In the genomic region with DNA sequence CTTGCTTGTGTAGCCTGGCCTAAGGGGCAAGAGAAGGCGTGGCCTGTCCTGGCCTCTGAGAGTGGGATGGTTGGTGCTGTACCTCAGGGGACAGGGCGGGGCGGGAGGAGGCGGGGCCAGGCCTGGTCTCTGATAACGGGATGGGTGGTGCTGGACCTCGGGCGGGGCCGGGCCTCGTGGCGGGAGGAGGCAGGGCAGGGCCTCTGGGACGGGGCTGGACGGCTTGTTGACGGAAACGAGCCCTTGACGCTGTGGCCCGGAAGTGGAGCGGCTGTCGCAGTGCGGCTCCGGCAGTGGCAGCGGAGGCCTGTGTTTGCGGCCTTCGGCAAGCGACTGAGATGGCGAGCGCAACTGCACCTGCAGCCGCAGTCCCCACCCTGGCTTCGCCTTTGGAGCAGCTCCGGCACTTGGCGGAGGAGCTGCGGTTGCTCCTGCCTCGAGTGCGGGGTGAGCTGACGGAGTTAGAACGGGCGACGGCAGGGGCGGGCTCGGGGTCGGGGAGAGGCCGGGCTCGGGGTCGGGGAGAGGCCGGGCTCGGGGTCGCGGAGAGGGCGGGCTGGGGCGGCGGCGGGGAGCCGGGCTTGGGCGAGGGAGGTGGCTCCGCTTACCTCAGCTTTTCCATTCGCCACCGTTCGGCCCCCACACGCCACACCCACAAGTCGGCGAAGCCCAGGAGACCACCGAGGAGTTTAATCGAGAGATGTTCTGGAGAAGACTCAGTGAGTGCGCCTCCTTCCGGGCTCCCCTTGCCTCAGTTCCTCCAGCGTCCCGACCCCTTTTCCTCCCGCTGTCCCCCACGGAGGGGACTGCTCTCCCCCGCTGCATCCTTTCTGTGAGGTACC, we compare ENCODE assay signal across 8 cellular contexts. TPM values are rescaled to one million over a fixed set of nuclear protein-coding genes. Genes with fewer than 3 reads are reported as not detected.
DNase-seq lines count a peak whose midpoint lies in the region; ATAC-seq and TF ChIP-seq lines count a peak whose summit lies in the region.

A gene with protein sequence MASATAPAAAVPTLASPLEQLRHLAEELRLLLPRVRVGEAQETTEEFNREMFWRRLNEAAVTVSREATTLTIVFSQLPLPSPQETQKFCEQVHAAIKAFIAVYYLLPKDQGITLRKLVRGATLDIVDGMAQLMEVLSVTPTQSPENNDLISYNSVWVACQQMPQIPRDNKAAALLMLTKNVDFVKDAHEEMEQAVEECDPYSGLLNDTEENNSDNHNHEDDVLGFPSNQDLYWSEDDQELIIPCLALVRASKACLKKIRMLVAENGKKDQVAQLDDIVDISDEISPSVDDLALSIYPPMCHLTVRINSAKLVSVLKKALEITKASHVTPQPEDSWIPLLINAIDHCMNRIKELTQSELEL (plus strand): TSS at position 243 of the 842 bp plus-strand sequence. CDS start 96 bp downstream, at position 339.

- WGBS in spleen, 5 donors, result 0 to 3% (median 1%) methylated on average over 19 to 69 of the region's 69 CpGs

- no peaks in the 10 kb centered on the region for H3K27me3 Mint-ChIP-seq in WTC11 (ENCODE audit: low read depth)

- peak within 1 kb of the TSS; percentile 90 for H3K27ac Mint-ChIP-seq in WTC11

- H3K4me3 ChIP-seq in cardiac fibroblast (replicated peaks in 1 of 2; ENCODE audit: low read depth in 2 of 2, low read length in 2 of 2) (peak within 1 kb of the TSS; percentile 74 to 81), spleen (peak within 1 kb of the TSS; percentile 51 to 84 (median 63))

- POLR2A ChIA-PET in WTC11 (lab: Charles Lee), result no interaction called here

- peak within 1 kb of the TSS; percentile 96 for H3K4me3 Mint-ChIP-seq in WTC11

- H3K9me3 Mint-ChIP-seq in WTC11, result no peaks in the 10 kb centered on the region

- no peaks in the 10 kb centered on the region for H3K9me3 ChIP-seq in spleen

- no peaks in the 10 kb centered on the region for H3K27me3 ChIP-seq in spleen (replicated peaks in 1 of 7)

- peak within 1 kb of the TSS; percentile 92 to 99 (median 96) for H3K27ac ChIP-seq in spleen

- H3K4me1 Mint-ChIP-seq in WTC11, result peaks cover 13% of the 10 kb centered on the region

- H3K36me3 ChIP-seq in spleen, result peaks cover 0 to 66% (median 26%) of the 10 kb centered on the region in 6 donors

- CTCF ChIA-PET in WTC11 (lab: Charles Lee), result interaction anchor here (0.6 to 2.4 kb wide), 11 partner anchors 9 to 820 kb away, joined by 3 to 13 read pairs (median 5); no protein-coding TSS in a partner anchor

- intact Hi-C loops in spleen (cut with DNase I; ENCODE audit: low total_unique reads), result no loop called here

- peak; percentile 80 to 87 (median 81) for TF ChIP-seq POLR2A in spleen (IDR thresholded peaks at IDR 0.05)

- peak; percentile 96 for DNase-seq in AG08396 (ENCODE audit: low spot score)
- DNase-seq in NCI-H226, result peak; percentile 71
- DNase-seq in WTC11 (ENCODE audit: low spot score), result peak; percentile 99
- DNase-seq in cardiac fibroblast (ENCODE audit: low read depth in 2 of 2), result peak; percentile 68 to 77
- DNase-seq in iPS-NIHi7 (ENCODE audit: extremely low spot score), result peak; percentile 100
- DNase-seq in spleen, result peak; percentile 100

- ATAC-seq in GM18861 (IDR thresholded peaks at IDR 0.05; ENCODE audit: unreplicated experiment), result peak; percentile 78
- ATAC-seq in HG03095 (IDR thresholded peaks at IDR 0.05; ENCODE audit: unreplicated experiment), result peak; percentile 88
- ATAC-seq in WTC11, result peak; percentile 96

- TF ChIP-seq CTCF in WTC11 (IDR thresholded peaks at IDR 0.05), result no peak; the same call in 1 of the 2 replicates
- TF ChIP-seq CTCF in cardiac fibroblast (IDR thresholded peaks at IDR 0.05; ENCODE audit: low read depth, low read length), result peak; percentile 40
- peak in 8 of 11 experiments; percentile 21 to 64 (median 43) for TF ChIP-seq CTCF in spleen (IDR thresholded peaks at IDR 0.05 in 8 of 11, conservative IDR thresholded peaks at IDR 0.05 in 3 of 11)

- peaks cover 19 to 54% (median 39%) of the 10 kb centered on the region in 6 donors for H3K4me1 ChIP-seq in spleen

- H3K36me3 Mint-ChIP-seq in WTC11, result no peaks in the 10 kb centered on the region

TF ChIP-seq in WTC11, 78 proteins besides CTCF, POLR2A, EP300 and RAD21 (continues in another document):
- TF ChIP-seq GTF2I (CRISPR knock-in tag; conservative IDR thresholded peaks at IDR 0.05) (no peak), HMGA2 (CRISPR knock-in tag; IDR thresholded peaks at IDR 0.05) (no peak), TCF7 (CRISPR knock-in tag; IDR thresholded peaks at IDR 0.05; ENCODE audit: low read depth) (no peak), TP53 (CRISPR knock-in tag; IDR thresholded peaks at IDR 0.05) (no peak), E2F1 (CRISPR knock-in tag; IDR thresholded peaks at IDR 0.05) (no peak; the same call in 1 of the 2 replicates), USF2 (CRISPR knock-in tag; IDR thresholded peaks at IDR 0.05) (no peak; the same call in 1 of the 2 replicates), FOXJ3 (CRISPR knock-in tag; IDR thresholded peaks at IDR 0.05; ENCODE audit: borderline replicate concordance) (no peak), FOXK1 (CRISPR knock-in tag; IDR thresholded peaks at IDR 0.05) (peak; percentile 100), SP1 (CRISPR knock-in tag; conservative IDR thresholded peaks at IDR 0.05) (peak; percentile 63; the same call in 1 of the 2 replicates), RORB (CRISPR knock-in tag; IDR thresholded peaks at IDR 0.05) (no peak), JUN (CRISPR knock-in tag; IDR thresholded peaks at IDR 0.05) (0 out of 2 replicates have a peak, but pooled peaks have one; percentile 18), NR3C1 (CRISPR knock-in tag; conservative IDR thresholded peaks at IDR 0.05; ENCODE audit: low read depth) (no peak), GABPB1 (CRISPR knock-in tag; IDR thresholded peaks at IDR 0.05) (peak; percentile 27; the same call in 1 of the 2 replicates)
- TF ChIP-seq, protein P1, sequence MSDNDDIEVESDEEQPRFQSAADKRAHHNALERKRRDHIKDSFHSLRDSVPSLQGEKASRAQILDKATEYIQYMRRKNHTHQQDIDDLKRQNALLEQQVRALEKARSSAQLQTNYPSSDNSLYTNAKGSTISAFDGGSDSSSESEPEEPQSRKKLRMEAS (CRISPR knock-in tag; IDR thresholded peaks at IDR 0.05), result peak; percentile 81; the same call in 1 of the 2 replicates
- TF ChIP-seq, protein P2, sequence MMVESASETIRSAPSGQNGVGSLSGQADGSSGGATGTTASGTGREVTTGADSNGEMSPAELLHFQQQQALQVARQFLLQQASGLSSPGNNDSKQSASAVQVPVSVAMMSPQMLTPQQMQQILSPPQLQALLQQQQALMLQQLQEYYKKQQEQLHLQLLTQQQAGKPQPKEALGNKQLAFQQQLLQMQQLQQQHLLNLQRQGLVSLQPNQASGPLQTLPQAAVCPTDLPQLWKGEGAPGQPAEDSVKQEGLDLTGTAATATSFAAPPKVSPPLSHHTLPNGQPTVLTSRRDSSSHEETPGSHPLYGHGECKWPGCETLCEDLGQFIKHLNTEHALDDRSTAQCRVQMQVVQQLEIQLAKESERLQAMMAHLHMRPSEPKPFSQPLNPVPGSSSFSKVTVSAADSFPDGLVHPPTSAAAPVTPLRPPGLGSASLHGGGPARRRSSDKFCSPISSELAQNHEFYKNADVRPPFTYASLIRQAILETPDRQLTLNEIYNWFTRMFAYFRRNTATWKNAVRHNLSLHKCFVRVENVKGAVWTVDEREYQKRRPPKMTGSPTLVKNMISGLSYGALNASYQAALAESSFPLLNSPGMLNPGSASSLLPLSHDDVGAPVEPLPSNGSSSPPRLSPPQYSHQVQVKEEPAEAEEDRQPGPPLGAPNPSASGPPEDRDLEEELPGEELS (CRISPR knock-in tag; IDR thresholded peaks at IDR 0.05), result peak; percentile 78; the same call in 1 of the 2 replicates
- TF ChIP-seq, protein P3, sequence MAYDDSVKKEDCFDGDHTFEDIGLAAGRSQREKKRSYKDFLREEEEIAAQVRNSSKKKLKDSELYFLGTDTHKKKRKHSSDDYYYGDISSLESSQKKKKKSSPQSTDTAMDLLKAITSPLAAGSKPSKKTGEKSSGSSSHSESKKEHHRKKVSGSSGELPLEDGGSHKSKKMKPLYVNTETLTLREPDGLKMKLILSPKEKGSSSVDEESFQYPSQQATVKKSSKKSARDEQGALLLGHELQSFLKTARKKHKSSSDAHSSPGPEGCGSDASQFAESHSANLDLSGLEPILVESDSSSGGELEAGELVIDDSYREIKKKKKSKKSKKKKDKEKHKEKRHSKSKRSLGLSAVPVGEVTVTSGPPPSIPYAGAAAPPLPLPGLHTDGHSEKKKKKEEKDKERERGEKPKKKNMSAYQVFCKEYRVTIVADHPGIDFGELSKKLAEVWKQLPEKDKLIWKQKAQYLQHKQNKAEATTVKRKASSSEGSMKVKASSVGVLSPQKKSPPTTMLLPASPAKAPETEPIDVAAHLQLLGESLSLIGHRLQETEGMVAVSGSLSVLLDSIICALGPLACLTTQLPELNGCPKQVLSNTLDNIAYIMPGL (CRISPR knock-in tag; IDR thresholded peaks at IDR 0.05), result peak; percentile 78
- TF ChIP-seq, protein P4, sequence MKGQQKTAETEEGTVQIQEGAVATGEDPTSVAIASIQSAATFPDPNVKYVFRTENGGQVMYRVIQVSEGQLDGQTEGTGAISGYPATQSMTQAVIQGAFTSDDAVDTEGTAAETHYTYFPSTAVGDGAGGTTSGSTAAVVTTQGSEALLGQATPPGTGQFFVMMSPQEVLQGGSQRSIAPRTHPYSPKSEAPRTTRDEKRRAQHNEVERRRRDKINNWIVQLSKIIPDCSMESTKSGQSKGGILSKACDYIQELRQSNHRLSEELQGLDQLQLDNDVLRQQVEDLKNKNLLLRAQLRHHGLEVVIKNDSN (CRISPR knock-in tag; IDR thresholded peaks at IDR 0.05), result peak; percentile 53; the same call in 1 of the 2 replicates

RNA-seq across cellular contexts. Expression of the gene that starts here (rescaled TPM):
- total RNA-seq in WTC11 (2021) (19.1 to 22.0 TPM (median 20.4 TPM) in 3 replicates), spleen (10 to 100 TPM; 55.8 to 99.2 (median 79.7) TPM)
- polyA plus RNA-seq in spleen, result 10 to 100 TPM; 54.6 to 66.7 (median 61.3) TPM

Comparison
In these comparisons a context has a peak if more than half of its experiments do, and no peak if none do; other contexts are left out.
1. Peak in every context shown above with its lines: DNase-seq, ATAC-seq, H3K4me3 ChIP-seq and H3K27ac ChIP-seq.